ENCODE assay signal across 1 cellular context in genomic region chr16:85139888-85140339, GRCh38.
A peak's percentile ranks its signal among the peaks of the same experiment; 100 is the strongest.
TF ChIP-seq lines count a peak whose summit lies in the region.

No MANE protein-coding gene starts in this region.

TF ChIP-seq in HepG2, 621 proteins besides CTCF, POLR2A, EP300 and RAD21 (continued from another document and continues in another):
- TF ChIP-seq NFIB (CRISPR knock-in tag; IDR thresholded peaks at IDR 0.05; ENCODE audit: borderline replicate concordance) (no peak), ZNF33B (CRISPR knock-in tag; IDR thresholded peaks at IDR 0.05) (0 out of 2 replicates have a peak, but pooled peaks have one; percentile 41), MAZ (IDR thresholded peaks at IDR 0.05; ENCODE audit: borderline replicate concordance, low read depth, low read length) (0 out of 2 replicates have a peak, but pooled peaks have one; percentile 60), MAZ (CRISPR knock-in tag; IDR thresholded peaks at IDR 0.05; ENCODE audit: low read depth) (peak; percentile 52; the same call in 1 of the 2 replicates), CEBPG (CRISPR knock-in tag; IDR thresholded peaks at IDR 0.05) (peak; percentile 88), ZNF292 (CRISPR knock-in tag; IDR thresholded peaks at IDR 0.05; ENCODE audit: borderline replicate concordance, low read depth) (peak; percentile 29; the same call in 1 of the 2 replicates), HBP1 (CRISPR knock-in tag; IDR thresholded peaks at IDR 0.05; ENCODE audit: low read depth) (0 out of 2 replicates have a peak, but pooled peaks have one; percentile 34), KLF6 (CRISPR knock-in tag; IDR thresholded peaks at IDR 0.05) (peak; percentile 31; the same call in 1 of the 2 replicates), ZSCAN31 (CRISPR knock-in tag; IDR thresholded peaks at IDR 0.05; ENCODE audit: low read depth) (no peak), TIGD3 (CRISPR knock-in tag; IDR thresholded peaks at IDR 0.05; ENCODE audit: borderline replicate concordance) (no peak), ZNF670 (CRISPR knock-in tag; IDR thresholded peaks at IDR 0.05; ENCODE audit: borderline replicate concordance) (peak; percentile 60; the same call in 1 of the 2 replicates), HNRNPH1 (optimal IDR thresholded peaks at IDR 0.05; ENCODE audit: low read depth, low read length) (no peak), REXO4 (CRISPR knock-in tag; IDR thresholded peaks at IDR 0.05; ENCODE audit: borderline replicate concordance) (no peak), BHLHE40 (IDR thresholded peaks at IDR 0.05; ENCODE audit: low read length) (peak; percentile 29; the same call in 1 of the 2 replicates), ZNF329 (CRISPR knock-in tag; IDR thresholded peaks at IDR 0.05; ENCODE audit: low read depth) (no peak), RBM22 (optimal IDR thresholded peaks at IDR 0.05; ENCODE audit: low read length) (no peak), ZNF446 (CRISPR knock-in tag; IDR thresholded peaks at IDR 0.05) (no peak), KDM5A (IDR thresholded peaks at IDR 0.05; ENCODE audit: borderline replicate concordance, low read length) (no peak), AFF4 (CRISPR knock-in tag; IDR thresholded peaks at IDR 0.05) (no peak), MAFK (conservative IDR thresholded peaks at IDR 0.05 in 1 of 2, IDR thresholded peaks at IDR 0.05 in 1 of 2; ENCODE audit: low read length in 2 of 2) (no peak), ZNF607 (CRISPR knock-in tag; IDR thresholded peaks at IDR 0.05; ENCODE audit: borderline replicate concordance) (no peak), MATR3 (CRISPR knock-in tag; IDR thresholded peaks at IDR 0.05) (no peak), MTF2 (CRISPR knock-in tag; IDR thresholded peaks at IDR 0.05; ENCODE audit: borderline replicate concordance) (no peak), ZFP62 (CRISPR knock-in tag; IDR thresholded peaks at IDR 0.05) (no peak), WIZ (CRISPR knock-in tag; IDR thresholded peaks at IDR 0.05) (no peak), SETDB1 (CRISPR knock-in tag; IDR thresholded peaks at IDR 0.05; ENCODE audit: borderline replicate concordance) (no peak), YEATS2 (CRISPR knock-in tag; IDR thresholded peaks at IDR 0.05; ENCODE audit: borderline replicate concordance) (no peak; the same call in 1 of the 2 replicates), RBFOX2 (IDR thresholded peaks at IDR 0.05; ENCODE audit: low read depth, low read length) (no peak), CHD4 (IDR thresholded peaks at IDR 0.05; ENCODE audit: borderline replicate concordance, low read length) (no peak), AHR (CRISPR knock-in tag; IDR thresholded peaks at IDR 0.05) (no peak), CSRNP2 (CRISPR knock-in tag; conservative IDR thresholded peaks at IDR 0.05; ENCODE audit: low read depth) (no peak), ZNF703 (CRISPR knock-in tag; IDR thresholded peaks at IDR 0.05; ENCODE audit: borderline replicate concordance) (no peak), ELF4 (CRISPR knock-in tag; IDR thresholded peaks at IDR 0.05; ENCODE audit: borderline replicate concordance) (no peak), ZNF24 (IDR thresholded peaks at IDR 0.05) (peak; percentile 39; the same call in 1 of the 2 replicates), ARNTL (CRISPR knock-in tag; IDR thresholded peaks at IDR 0.05) (0 out of 2 replicates have a peak, but pooled peaks have one; percentile 30), PRMT3 (CRISPR knock-in tag; IDR thresholded peaks at IDR 0.05; ENCODE audit: borderline replicate concordance, low read depth) (no peak)
- TF ChIP-seq, protein P1, sequence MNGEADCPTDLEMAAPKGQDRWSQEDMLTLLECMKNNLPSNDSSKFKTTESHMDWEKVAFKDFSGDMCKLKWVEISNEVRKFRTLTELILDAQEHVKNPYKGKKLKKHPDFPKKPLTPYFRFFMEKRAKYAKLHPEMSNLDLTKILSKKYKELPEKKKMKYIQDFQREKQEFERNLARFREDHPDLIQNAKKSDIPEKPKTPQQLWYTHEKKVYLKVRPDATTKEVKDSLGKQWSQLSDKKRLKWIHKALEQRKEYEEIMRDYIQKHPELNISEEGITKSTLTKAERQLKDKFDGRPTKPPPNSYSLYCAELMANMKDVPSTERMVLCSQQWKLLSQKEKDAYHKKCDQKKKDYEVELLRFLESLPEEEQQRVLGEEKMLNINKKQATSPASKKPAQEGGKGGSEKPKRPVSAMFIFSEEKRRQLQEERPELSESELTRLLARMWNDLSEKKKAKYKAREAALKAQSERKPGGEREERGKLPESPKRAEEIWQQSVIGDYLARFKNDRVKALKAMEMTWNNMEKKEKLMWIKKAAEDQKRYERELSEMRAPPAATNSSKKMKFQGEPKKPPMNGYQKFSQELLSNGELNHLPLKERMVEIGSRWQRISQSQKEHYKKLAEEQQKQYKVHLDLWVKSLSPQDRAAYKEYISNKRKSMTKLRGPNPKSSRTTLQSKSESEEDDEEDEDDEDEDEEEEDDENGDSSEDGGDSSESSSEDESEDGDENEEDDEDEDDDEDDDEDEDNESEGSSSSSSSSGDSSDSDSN (CRISPR knock-in tag; IDR thresholded peaks at IDR 0.05) = peak; percentile 54; the same call in 1 of the 2 replicates
- TF ChIP-seq, protein P2, sequence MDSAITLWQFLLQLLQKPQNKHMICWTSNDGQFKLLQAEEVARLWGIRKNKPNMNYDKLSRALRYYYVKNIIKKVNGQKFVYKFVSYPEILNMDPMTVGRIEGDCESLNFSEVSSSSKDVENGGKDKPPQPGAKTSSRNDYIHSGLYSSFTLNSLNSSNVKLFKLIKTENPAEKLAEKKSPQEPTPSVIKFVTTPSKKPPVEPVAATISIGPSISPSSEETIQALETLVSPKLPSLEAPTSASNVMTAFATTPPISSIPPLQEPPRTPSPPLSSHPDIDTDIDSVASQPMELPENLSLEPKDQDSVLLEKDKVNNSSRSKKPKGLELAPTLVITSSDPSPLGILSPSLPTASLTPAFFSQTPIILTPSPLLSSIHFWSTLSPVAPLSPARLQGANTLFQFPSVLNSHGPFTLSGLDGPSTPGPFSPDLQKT (CRISPR knock-in tag; IDR thresholded peaks at IDR 0.05; ENCODE audit: borderline replicate concordance) = no peak
- TF ChIP-seq, protein P3, sequence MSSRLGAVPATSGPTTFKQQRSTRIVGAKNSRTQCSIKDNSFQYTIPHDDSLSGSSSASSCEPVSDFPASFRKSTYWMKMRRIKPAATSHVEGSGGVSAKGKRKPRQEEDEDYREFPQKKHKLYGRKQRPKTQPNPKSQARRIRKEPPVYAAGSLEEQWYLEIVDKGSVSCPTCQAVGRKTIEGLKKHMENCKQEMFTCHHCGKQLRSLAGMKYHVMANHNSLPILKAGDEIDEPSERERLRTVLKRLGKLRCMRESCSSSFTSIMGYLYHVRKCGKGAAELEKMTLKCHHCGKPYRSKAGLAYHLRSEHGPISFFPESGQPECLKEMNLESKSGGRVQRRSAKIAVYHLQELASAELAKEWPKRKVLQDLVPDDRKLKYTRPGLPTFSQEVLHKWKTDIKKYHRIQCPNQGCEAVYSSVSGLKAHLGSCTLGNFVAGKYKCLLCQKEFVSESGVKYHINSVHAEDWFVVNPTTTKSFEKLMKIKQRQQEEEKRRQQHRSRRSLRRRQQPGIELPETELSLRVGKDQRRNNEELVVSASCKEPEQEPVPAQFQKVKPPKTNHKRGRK (CRISPR knock-in tag; IDR thresholded peaks at IDR 0.05) = no peak
- TF ChIP-seq, protein P4, sequence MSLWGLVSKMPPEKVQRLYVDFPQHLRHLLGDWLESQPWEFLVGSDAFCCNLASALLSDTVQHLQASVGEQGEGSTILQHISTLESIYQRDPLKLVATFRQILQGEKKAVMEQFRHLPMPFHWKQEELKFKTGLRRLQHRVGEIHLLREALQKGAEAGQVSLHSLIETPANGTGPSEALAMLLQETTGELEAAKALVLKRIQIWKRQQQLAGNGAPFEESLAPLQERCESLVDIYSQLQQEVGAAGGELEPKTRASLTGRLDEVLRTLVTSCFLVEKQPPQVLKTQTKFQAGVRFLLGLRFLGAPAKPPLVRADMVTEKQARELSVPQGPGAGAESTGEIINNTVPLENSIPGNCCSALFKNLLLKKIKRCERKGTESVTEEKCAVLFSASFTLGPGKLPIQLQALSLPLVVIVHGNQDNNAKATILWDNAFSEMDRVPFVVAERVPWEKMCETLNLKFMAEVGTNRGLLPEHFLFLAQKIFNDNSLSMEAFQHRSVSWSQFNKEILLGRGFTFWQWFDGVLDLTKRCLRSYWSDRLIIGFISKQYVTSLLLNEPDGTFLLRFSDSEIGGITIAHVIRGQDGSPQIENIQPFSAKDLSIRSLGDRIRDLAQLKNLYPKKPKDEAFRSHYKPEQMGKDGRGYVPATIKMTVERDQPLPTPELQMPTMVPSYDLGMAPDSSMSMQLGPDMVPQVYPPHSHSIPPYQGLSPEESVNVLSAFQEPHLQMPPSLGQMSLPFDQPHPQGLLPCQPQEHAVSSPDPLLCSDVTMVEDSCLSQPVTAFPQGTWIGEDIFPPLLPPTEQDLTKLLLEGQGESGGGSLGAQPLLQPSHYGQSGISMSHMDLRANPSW (CRISPR knock-in tag; IDR thresholded peaks at IDR 0.05; ENCODE audit: borderline replicate concordance) = no peak
- TF ChIP-seq, protein P5, sequence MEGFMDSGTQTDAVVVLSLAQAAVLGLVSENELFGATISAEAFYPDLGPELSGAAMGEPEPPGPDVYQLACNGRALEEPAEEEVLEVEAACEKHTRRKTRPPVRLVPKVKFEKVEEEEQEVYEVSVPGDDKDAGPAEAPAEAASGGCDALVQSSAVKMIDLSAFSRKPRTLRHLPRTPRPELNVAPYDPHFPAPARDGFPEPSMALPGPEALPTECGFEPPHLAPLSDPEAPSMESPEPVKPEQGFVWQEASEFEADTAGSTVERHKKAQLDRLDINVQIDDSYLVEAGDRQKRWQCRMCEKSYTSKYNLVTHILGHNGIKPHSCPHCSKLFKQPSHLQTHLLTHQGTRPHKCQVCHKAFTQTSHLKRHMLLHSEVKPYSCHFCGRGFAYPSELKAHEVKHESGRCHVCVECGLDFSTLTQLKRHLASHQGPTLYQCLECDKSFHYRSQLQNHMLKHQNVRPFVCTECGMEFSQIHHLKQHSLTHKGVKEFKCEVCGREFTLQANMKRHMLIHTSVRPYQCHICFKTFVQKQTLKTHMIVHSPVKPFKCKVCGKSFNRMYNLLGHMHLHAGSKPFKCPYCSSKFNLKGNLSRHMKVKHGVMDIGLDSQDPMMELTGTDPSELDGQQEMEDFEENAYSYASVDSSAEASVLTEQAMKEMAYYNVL (CRISPR knock-in tag; IDR thresholded peaks at IDR 0.05; ENCODE audit: borderline replicate concordance) = peak; percentile 79; the same call in 1 of the 2 replicates
- TF ChIP-seq, protein P6, sequence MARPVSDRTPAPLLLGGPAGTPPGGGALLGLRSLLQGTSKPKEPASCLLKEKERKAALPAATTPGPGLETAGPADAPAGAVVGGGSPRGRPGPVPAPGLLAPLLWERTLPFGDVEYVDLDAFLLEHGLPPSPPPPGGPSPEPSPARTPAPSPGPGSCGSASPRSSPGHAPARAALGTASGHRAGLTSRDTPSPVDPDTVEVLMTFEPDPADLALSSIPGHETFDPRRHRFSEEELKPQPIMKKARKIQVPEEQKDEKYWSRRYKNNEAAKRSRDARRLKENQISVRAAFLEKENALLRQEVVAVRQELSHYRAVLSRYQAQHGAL (CRISPR knock-in tag; IDR thresholded peaks at IDR 0.05; ENCODE audit: not compliant biosample characterization) = no peak
